1 cellular context compared by ENCODE assay signal in genomic region chr11:66050581-66051231, GRCh38.
TF ChIP-seq lines count a peak whose summit lies in the region.

No MANE protein-coding gene starts in this region.

TF ChIP-seq in GM12878, 131 proteins besides CTCF, POLR2A, EP300 and RAD21:
- TF ChIP-seq HDAC2 (IDR thresholded peaks at IDR 0.05) (no peak), NR2F1 (conservative IDR thresholded peaks at IDR 0.05) (no peak), MLLT1 (IDR thresholded peaks at IDR 0.05) (no peak), NR2C1 (IDR thresholded peaks at IDR 0.05) (no peak), ZZZ3 (IDR thresholded peaks at IDR 0.05; ENCODE audit: control insufficient read depth, insufficient read length, low read depth) (no peak), PKNOX1 (IDR thresholded peaks at IDR 0.05) (no peak)
